ENCODE assay signal across 8 cellular contexts in genomic region chr13:38348890-38349289, GRCh38. TPM values are rescaled to one million over a fixed set of nuclear protein-coding genes. Genes with fewer than 3 reads are reported as not detected.
A peak's percentile ranks its signal among the peaks of the same experiment; 100 is the strongest.
DNase-seq lines count a peak whose midpoint lies in the region; ATAC-seq and TF ChIP-seq lines count a peak whose summit lies in the region.

No MANE protein-coding gene starts in this region.

- no peak overlapping the region for H2BK5ac ChIP-seq in mesenchymal stem cell (ENCODE audit: low read depth, low read length, poor library complexity, severe bottlenecking)

- H3K9me2 ChIP-seq in SU-DHL-6 (replicated peaks; ENCODE audit: insufficient read depth, low read length) = no peaks in the 10 kb centered on the region

- no peaks in the 10 kb centered on the region for H3K4me1 ChIP-seq in mesenchymal stem cell (ENCODE audit: control insufficient read depth, insufficient read depth, low read depth, low read length)

- H4K8ac ChIP-seq in mesenchymal stem cell (ENCODE audit: low read length) = no peak overlapping the region

- peak; percentile 31 for ATAC-seq in GM18870 (IDR thresholded peaks at IDR 0.05; ENCODE audit: unreplicated experiment)
- peak; percentile 9 for ATAC-seq in HG03108 (IDR thresholded peaks at IDR 0.05; ENCODE audit: unreplicated experiment)

- peaks cover 17% of the 10 kb centered on the region; the same call in 1 of the 2 replicates for H3K36me3 ChIP-seq in SU-DHL-6 (ENCODE audit: low read length)
- peaks cover 0 to 22% of the 10 kb centered on the region in 2 experiments for H3K36me3 ChIP-seq in mesenchymal stem cell (ENCODE audit: control insufficient read depth in 1 of 2, insufficient read depth in 2 of 2, low read depth in 1 of 2, low read length in 2 of 2)

- H2BK15ac ChIP-seq in mesenchymal stem cell (ENCODE audit: low read depth, poor library complexity, severe bottlenecking) = no peak overlapping the region

- H2BK120ac ChIP-seq in mesenchymal stem cell (ENCODE audit: low read depth, low read length) = no peak overlapping the region

- H3K4ac ChIP-seq in mesenchymal stem cell (ENCODE audit: low read depth in 1 of 2, low read length in 2 of 2) = no peak overlapping the region

- no peak overlapping the region for H4K91ac ChIP-seq in mesenchymal stem cell (ENCODE audit: low read length)

- peaks cover 31% of the 10 kb centered on the region for H3K79me2 ChIP-seq in SU-DHL-6 (ENCODE audit: insufficient read depth, low read length)

- no peak for TF ChIP-seq CTCF in AG09309 (IDR thresholded peaks at IDR 0.05; ENCODE audit: control insufficient read depth, insufficient read depth, low read depth, low read length, missing control alignments)
- no peak for TF ChIP-seq CTCF in SU-DHL-6 (IDR thresholded peaks at IDR 0.05; ENCODE audit: insufficient read depth, low read length, poor library complexity, severe bottlenecking)

- no peak overlapping the region for H2AK5ac ChIP-seq in mesenchymal stem cell (ENCODE audit: low read length, severe bottlenecking)

- H3K4me3 ChIP-seq in AG09309 (ENCODE audit: control insufficient read depth, low read depth, low read length) = peak overlapping the region; percentile 52
- H3K4me3 ChIP-seq in SU-DHL-6 (ENCODE audit: insufficient read depth, low read length, poor library complexity, severe bottlenecking) = peak overlapping the region; percentile 94
- H3K4me3 ChIP-seq in mesenchymal stem cell (ENCODE audit: insufficient read depth in 1 of 2, low read depth in 1 of 2, low read length in 2 of 2) = peak overlapping the region in 1 of 2 experiments; percentile 99

- H3K27me3 ChIP-seq in SU-DHL-6 (ENCODE audit: low read length) (no peaks in the 10 kb centered on the region), mesenchymal stem cell (ENCODE audit: control insufficient read depth in 1 of 2, insufficient read depth in 1 of 2, low read length in 2 of 2) (no peaks in the 10 kb centered on the region)

- H4K20me1 ChIP-seq in SU-DHL-6 (ENCODE audit: low read depth, low read length) = peaks cover 4% of the 10 kb centered on the region; the same call in 1 of the 2 replicates

- H3K79me1 ChIP-seq in mesenchymal stem cell (replicated peaks; ENCODE audit: low read length, poor library complexity, severe bottlenecking) = no peaks in the 10 kb centered on the region

- no peak overlapping the region for H3K14ac ChIP-seq in mesenchymal stem cell (ENCODE audit: low read length in 2 of 2)

- no peak overlapping the region for H2BK12ac ChIP-seq in mesenchymal stem cell (ENCODE audit: low read length in 2 of 2)

- no peak overlapping the region for H3K27ac ChIP-seq in SU-DHL-6 (ENCODE audit: low read depth, low read length)
- H3K27ac ChIP-seq in mesenchymal stem cell (ENCODE audit: low read length, poor library complexity, severe bottlenecking) = peak overlapping the region; percentile 33

- no peak overlapping the region for H3K18ac ChIP-seq in mesenchymal stem cell (ENCODE audit: low read depth in 1 of 2, low read length in 2 of 2)

- no peaks in the 10 kb centered on the region for H3K9me3 ChIP-seq in SU-DHL-6 (ENCODE audit: insufficient read depth, low read length)
- H3K9me3 ChIP-seq in mesenchymal stem cell (ENCODE audit: control insufficient read depth, low read length) = no peaks in the 10 kb centered on the region

- no peak overlapping the region for H3K23ac ChIP-seq in mesenchymal stem cell (ENCODE audit: low read length in 2 of 2)

- H3F3A ChIP-seq in SU-DHL-6 (ENCODE audit: insufficient read depth) = peaks cover 9% of the 10 kb centered on the region; the same call in 1 of the 2 replicates

- H3K9ac ChIP-seq in SU-DHL-6 (ENCODE audit: low read length) = peak overlapping the region; percentile 73
- peak overlapping the region; percentile 99 for H3K9ac ChIP-seq in mesenchymal stem cell (ENCODE audit: low read length)

- H3K4me2 ChIP-seq in SU-DHL-6 (ENCODE audit: low read depth, low read length, poor library complexity, severe bottlenecking) = peak overlapping the region; percentile 91
- peak overlapping the region; percentile 76 for H3K4me2 ChIP-seq in mesenchymal stem cell (ENCODE audit: low read length, poor library complexity, severe bottlenecking)

- peak overlapping the region; percentile 88 for H2AFZ ChIP-seq in SU-DHL-6 (ENCODE audit: low read depth, low read length, severe bottlenecking)
- H2AFZ ChIP-seq in mesenchymal stem cell (ENCODE audit: low read depth, low read length) = no peak overlapping the region

- no peak for DNase-seq in AG09309 (ENCODE audit: low read depth)
- peak; percentile 43 for DNase-seq in dedifferentiated amniotic fluid mesenchymal stem cell (ENCODE audit: extremely low spot score)
- peak; percentile 60 for DNase-seq in mesenchymal stem cell
- DNase-seq in stimulated activated naive CD4-positive, alpha-beta T cell treated with Interleukin-2 at 50 U/mL for 16 hours (lab: John Stamatoyannopoulos, UW) = peak; percentile 36
- no peak for DNase-seq in HuH-7.5 (ENCODE audit: low spot score)

- 0% methylated on average over 4 of the region's 11 CpGs for WGBS in mesenchymal stem cell

RNA-seq across cellular contexts. Expression of gene UFM1, which starts 0.8 kb away (rescaled TPM):
- polyA plus RNA-seq in mesenchymal stem cell (2013, experiment 1 of 2) = 56.4 TPM
- 61.5 TPM for polyA plus RNA-seq in mesenchymal stem cell (2013, experiment 2 of 2)

Comparison
In these comparisons a context has a peak if more than half of its experiments do, and no peak if none do; other contexts are left out.
1. DNase-seq: peak in dedifferentiated amniotic fluid mesenchymal stem cell (single experiment), mesenchymal stem cell (single experiment) and stimulated activated naive CD4-positive, alpha-beta T cell treated with Interleukin-2 at 50 U/mL for 16 hours (single experiment); none in AG09309 (single experiment) and HuH-7.5 (single experiment).